ENCODE assay signal across 10 cellular contexts in genomic region chr12:32906407-32907165, GRCh38. TPM values are rescaled to one million over a fixed set of nuclear protein-coding genes. Genes with fewer than 3 reads are reported as not detected.
DNase-seq lines count a peak whose midpoint lies in the region; ATAC-seq, FAIRE-seq and TF ChIP-seq lines count a peak whose summit lies in the region.
"Had no signal": no experiment of that assay in that cellular context is flagged by ENCODE, and none has a peak within 500 bp of the region (broad histone marks: within the 10 kb centered on the region; RNA-seq: fewer than 3 reads in every experiment).

No MANE protein-coding gene starts in this region.

- no peaks in the 10 kb centered on the region for H3K36me3 ChIP-seq in pancreas
- H3K36me3 ChIP-seq: neutrophil had no signal

- H3K4me3 Mint-ChIP-seq in activated CD4-positive, alpha-beta memory T cell treated with anti-CD3 and anti-CD28 coated beads for 36 hours: no peak overlapping the region
- no peak overlapping the region for H3K4me3 Mint-ChIP-seq in activated CD4-positive, alpha-beta memory T cell treated with anti-CD3 and anti-CD28 coated beads, Interleukin-2, amount 10 ng/mL, durations not matched to agents 7 days and 5 days

- no peak for TF ChIP-seq CTCF in pancreas (IDR thresholded peaks at IDR 0.05)

- H3K9me3 ChIP-seq in pancreas: no peaks in the 10 kb centered on the region
- H3K9me3 ChIP-seq: neutrophil had no signal

- H3K27ac Mint-ChIP-seq in activated CD4-positive, alpha-beta memory T cell treated with anti-CD3 and anti-CD28 coated beads for 36 hours: no peak overlapping the region
- no peak overlapping the region for H3K27ac Mint-ChIP-seq in activated CD4-positive, alpha-beta memory T cell treated with anti-CD3 and anti-CD28 coated beads, Interleukin-2, amount 10 ng/mL, durations not matched to agents 7 days and 5 days

- WGBS in pancreas, 2 donors: 69 to 73% methylated on average over 8 to 9 of the region's 9 CpGs

- peak; percentile 21 for DNase-seq in activated CD4-positive, alpha-beta memory T cell treated with anti-CD3 and anti-CD28 coated beads for 36 hours
- no peak for DNase-seq in activated CD4-positive, alpha-beta memory T cell treated with anti-CD3 and anti-CD28 coated beads, Interleukin-2, amount 10 ng/mL, durations not matched to agents 7 days and 5 days
- no peak for DNase-seq in pancreas
- DNase-seq in SW 1271 (lab: John Stamatoyannopoulos, UW): no peak
- DNase-seq in ACHN: no peak
- no peak for DNase-seq in stimulated activated CD4-positive, alpha-beta T cell treated with anti-CD3 and anti-CD28 coated beads, Interleukin-12 subunit alpha, Interleukin-12 subunit beta, amount 100 ng/mL, for 4 hours
- DNase-seq: foreskin melanocyte had no signal

- H3K36me3 Mint-ChIP-seq in activated CD4-positive, alpha-beta memory T cell treated with anti-CD3 and anti-CD28 coated beads for 36 hours: no peaks in the 10 kb centered on the region
- no peaks in the 10 kb centered on the region for H3K36me3 Mint-ChIP-seq in activated CD4-positive, alpha-beta memory T cell treated with anti-CD3 and anti-CD28 coated beads, Interleukin-2, amount 10 ng/mL, durations not matched to agents 7 days and 5 days (ENCODE audit: low read depth)

- peaks cover 4% of the 10 kb centered on the region for H3K27me3 Mint-ChIP-seq in activated CD4-positive, alpha-beta memory T cell treated with anti-CD3 and anti-CD28 coated beads for 36 hours
- peaks cover 2% of the 10 kb centered on the region for H3K27me3 Mint-ChIP-seq in activated CD4-positive, alpha-beta memory T cell treated with anti-CD3 and anti-CD28 coated beads, Interleukin-2, amount 10 ng/mL, durations not matched to agents 7 days and 5 days

- H3K9me3 Mint-ChIP-seq in activated CD4-positive, alpha-beta memory T cell treated with anti-CD3 and anti-CD28 coated beads for 36 hours: no peaks in the 10 kb centered on the region
- no peaks in the 10 kb centered on the region for H3K9me3 Mint-ChIP-seq in activated CD4-positive, alpha-beta memory T cell treated with anti-CD3 and anti-CD28 coated beads, Interleukin-2, amount 10 ng/mL, durations not matched to agents 7 days and 5 days

- in situ Hi-C loops in ACHN (cut with HindIII; ENCODE audit: low pct_ligation_motif_present, low pct_unique_long_range_greater_than_20kb, low sequenced_read_pairs): no loop called here

- no peak overlapping the region for H3K4me3 ChIP-seq in pancreas

- H3K4me1 Mint-ChIP-seq in activated CD4-positive, alpha-beta memory T cell treated with anti-CD3 and anti-CD28 coated beads for 36 hours (ENCODE audit: low read depth): no peaks in the 10 kb centered on the region
- H3K4me1 Mint-ChIP-seq in activated CD4-positive, alpha-beta memory T cell treated with anti-CD3 and anti-CD28 coated beads, Interleukin-2, amount 10 ng/mL, durations not matched to agents 7 days and 5 days: peaks cover 3% of the 10 kb centered on the region

- CTCF ChIA-PET in activated CD4-positive, alpha-beta memory T cell treated with anti-CD3 and anti-CD28 coated beads for 36 hours (lab: Charles Lee): interaction anchor here (1.3 kb wide), 1 partner anchor 12 kb away, joined by 4 read pairs; no protein-coding TSS in a partner anchor
- CTCF ChIA-PET in activated CD4-positive, alpha-beta memory T cell treated with anti-CD3 and anti-CD28 coated beads, Interleukin-2, amount 10 ng/mL, durations not matched to agents 7 days and 5 days (lab: Charles Lee): no interaction called here

- H3K27me3 ChIP-seq in pancreas: no peaks in the 10 kb centered on the region
- H3K27me3 ChIP-seq: neutrophil had no signal

- H3K4me1 ChIP-seq in pancreas: peaks cover 0 to 3% (median 0%) of the 10 kb centered on the region in 3 donors

- intact Hi-C loops in activated CD4-positive, alpha-beta memory T cell treated with anti-CD3 and anti-CD28 coated beads for 36 hours (cut with micrococcal nuclease): no loop called here
- intact Hi-C loops in pancreas (cut with DNase I): no loop called here

- no peak overlapping the region for H3K27ac ChIP-seq in pancreas
- H3K27ac ChIP-seq: neutrophil had no signal

- peak; percentile 75 for FAIRE-seq in pancreas (lab: Jason Lieb, UNC)

- peak; percentile 97 for ATAC-seq in HG02588 (IDR thresholded peaks at IDR 0.05; ENCODE audit: unreplicated experiment)
- peak; percentile 99 for ATAC-seq in HG03575 (IDR thresholded peaks at IDR 0.05; ENCODE audit: extremely low read depth, insufficient number of reproducible peaks, low FRiP score, unreplicated experiment)
- ATAC-seq in pancreas: no peak

- POLR2A ChIA-PET in activated CD4-positive, alpha-beta memory T cell treated with anti-CD3 and anti-CD28 coated beads for 36 hours (lab: Charles Lee): no interaction called here
- POLR2A ChIA-PET in activated CD4-positive, alpha-beta memory T cell treated with anti-CD3 and anti-CD28 coated beads, Interleukin-2, amount 10 ng/mL, durations not matched to agents 7 days and 5 days (lab: Charles Lee): no interaction called here

RNA-seq across cellular contexts. Expression of gene PKP2, which starts 10.0 kb away (rescaled TPM):
- under 1 TPM; 0.21 to 0.36 TPM for total RNA-seq in activated CD4-positive, alpha-beta memory T cell treated with anti-CD3 and anti-CD28 coated beads for 36 hours
- total RNA-seq in activated CD4-positive, alpha-beta memory T cell treated with anti-CD3 and anti-CD28 coated beads, Interleukin-2, amount 10 ng/mL, durations not matched to agents 7 days and 5 days: not detected
- total RNA-seq in pancreas: 10 to 100 TPM; 12.0 to 22.7 (median 13.9) TPM
- polyA plus RNA-seq in pancreas: 10 to 100 TPM in 1 of 2 donors, 1 to 10 TPM in 1; 4.9 to 11.3 TPM

Comparison
In these comparisons a context has a peak if more than half of its experiments do, and no peak if none do; other contexts are left out.
1. ATAC-seq: peak in HG02588 (single experiment) and HG03575 (single experiment); none in pancreas (0 of 4).
2. RNA of gene PKP2, which starts 10.0 kb away (total RNA-seq): 12.0 to 22.7 TPM in pancreas; 0.21 to 0.36 TPM in activated CD4-positive, alpha-beta memory T cell treated with anti-CD3 and anti-CD28 coated beads for 36 hours and not detected in activated CD4-positive, alpha-beta memory T cell treated with anti-CD3 and anti-CD28 coated beads, Interleukin-2, amount 10 ng/mL, durations not matched to agents 7 days and 5 days; every median in the first group is over 4 times any median in the second.